ENCODE assay signal across 8 cellular contexts in genomic region chr2:219459460-219460311, GRCh38. TPM values are rescaled to one million over a fixed set of nuclear protein-coding genes. Genes with fewer than 3 reads are reported as not detected.
DNase-seq lines count a peak whose midpoint lies in the region; ATAC-seq and TF ChIP-seq lines count a peak whose summit lies in the region.

No MANE protein-coding gene starts in this region.

- H3K9me3 Mint-ChIP-seq in activated CD4-positive, alpha-beta T cell treated with anti-CD3 and anti-CD28 coated beads, Interleukin-2, amount 10 ng/mL, durations not matched to agents 24 days and 14 days, result no peaks in the 10 kb centered on the region
- no peaks in the 10 kb centered on the region for H3K9me3 Mint-ChIP-seq in endothelial cell (ENCODE audit: unreplicated experiment)

- H3K4me1 Mint-ChIP-seq in activated CD4-positive, alpha-beta T cell treated with anti-CD3 and anti-CD28 coated beads, Interleukin-2, amount 10 ng/mL, durations not matched to agents 24 days and 14 days, result peaks cover 4% of the 10 kb centered on the region
- peaks cover 2% of the 10 kb centered on the region for H3K4me1 Mint-ChIP-seq in endothelial cell (ENCODE audit: unreplicated experiment)

- DNase-seq in EH (ENCODE audit: low read depth) (peak; percentile 74), endothelial cell (ENCODE audit: low spot score) (peak; percentile 80), mucosa of gallbladder (ENCODE audit: low spot score) (peak; percentile 43), upper lobe of left lung (peak; percentile 45 to 50), GF-D8 (lab: John Stamatoyannopoulos, UW) (no peak)
- DNase-seq in activated CD4-positive, alpha-beta T cell treated with anti-CD3 and anti-CD28 coated beads, Interleukin-2, amount 10 ng/mL, durations not matched to agents 24 days and 14 days, result peak; percentile 79

- peaks cover 4% of the 10 kb centered on the region for H3K4me1 ChIP-seq in Loucy (ENCODE audit: insufficient read depth, low read length, poor library complexity, severe bottlenecking)
- H3K4me1 ChIP-seq in upper lobe of left lung, result no peaks in the 10 kb centered on the region

- H3K4me3 ChIP-seq in Loucy (ENCODE audit: low read length, poor library complexity, severe bottlenecking), result no peak overlapping the region
- H3K4me3 ChIP-seq in upper lobe of left lung, result no peak overlapping the region

- no peaks in the 10 kb centered on the region for H3F3A ChIP-seq in Loucy (ENCODE audit: low read depth)

- H3K36me3 Mint-ChIP-seq in activated CD4-positive, alpha-beta T cell treated with anti-CD3 and anti-CD28 coated beads, Interleukin-2, amount 10 ng/mL, durations not matched to agents 24 days and 14 days (ENCODE audit: low read depth), result no peaks in the 10 kb centered on the region
- H3K36me3 Mint-ChIP-seq in endothelial cell (ENCODE audit: low read depth, unreplicated experiment), result no peaks in the 10 kb centered on the region

- no peak for TF ChIP-seq POLR2A in upper lobe of left lung (IDR thresholded peaks at IDR 0.05)

- H3K27me3 ChIP-seq in Loucy (ENCODE audit: insufficient read depth, low read length, poor library complexity, severe bottlenecking) (no peaks in the 10 kb centered on the region), upper lobe of left lung (peaks cover 0 to 3% (median 0%) of the 10 kb centered on the region in 4 donors)

- no peaks in the 10 kb centered on the region for H4K20me1 ChIP-seq in Loucy (ENCODE audit: insufficient read depth, low read length, poor library complexity, severe bottlenecking)

- intact Hi-C loops in activated CD4-positive, alpha-beta T cell treated with anti-CD3 and anti-CD28 coated beads, Interleukin-2, amount 10 ng/mL, durations not matched to agents 24 days and 14 days (cut with micrococcal nuclease), result loop anchor here (2.0 kb wide), 1 partner anchor 71 kb away; no protein-coding TSS in a partner anchor

- WGBS in upper lobe of left lung, 2 donors, result 46 to 54% methylated on average over 6 to 13 of the region's 14 CpGs

- no peak for TF ChIP-seq EP300 in upper lobe of left lung (IDR thresholded peaks at IDR 0.05)

- no peak overlapping the region for H3K4me2 ChIP-seq in Loucy (ENCODE audit: low read depth, low read length, poor library complexity, severe bottlenecking)

- H3K4me3 Mint-ChIP-seq in activated CD4-positive, alpha-beta T cell treated with anti-CD3 and anti-CD28 coated beads, Interleukin-2, amount 10 ng/mL, durations not matched to agents 24 days and 14 days, result no peak overlapping the region
- no peak overlapping the region for H3K4me3 Mint-ChIP-seq in endothelial cell (ENCODE audit: unreplicated experiment)

- no peaks in the 10 kb centered on the region for H3K9me2 ChIP-seq in Loucy (replicated peaks; ENCODE audit: low read depth, low read length)

- H3K36me3 ChIP-seq in Loucy (ENCODE audit: insufficient read depth, low read length), result no peaks in the 10 kb centered on the region
- no peaks in the 10 kb centered on the region for H3K36me3 ChIP-seq in upper lobe of left lung

- H3K9me3 ChIP-seq in Loucy (ENCODE audit: insufficient read depth, low read depth, low read length) (no peaks in the 10 kb centered on the region), upper lobe of left lung (no peaks in the 10 kb centered on the region)

- H3K9ac ChIP-seq in Loucy (ENCODE audit: low read depth, low read length, poor library complexity, severe bottlenecking), result no peak overlapping the region

- ATAC-seq in GM21529 (IDR thresholded peaks at IDR 0.05; ENCODE audit: unreplicated experiment) (peak; percentile 69), upper lobe of left lung (ENCODE audit: low FRiP score in 2 of 2) (peak; percentile 71 to 72)

- H3K27ac ChIP-seq in upper lobe of left lung, result peak overlapping the region in 1 of 4 donors; percentile 19

- no peaks in the 10 kb centered on the region for H3K27me3 Mint-ChIP-seq in activated CD4-positive, alpha-beta T cell treated with anti-CD3 and anti-CD28 coated beads, Interleukin-2, amount 10 ng/mL, durations not matched to agents 24 days and 14 days
- peaks cover 14% of the 10 kb centered on the region for H3K27me3 Mint-ChIP-seq in endothelial cell (ENCODE audit: unreplicated experiment)

- TF ChIP-seq CTCF in Loucy (conservative IDR thresholded peaks at IDR 0.05; ENCODE audit: low read length) (peak; percentile 85), endothelial cell (IDR thresholded peaks at IDR 0.05; ENCODE audit: unreplicated experiment) (peak; percentile 87), upper lobe of left lung (IDR thresholded peaks at IDR 0.05) (peak; percentile 73 to 88 (median 82))

- H2AFZ ChIP-seq in Loucy (ENCODE audit: low read length), result no peak overlapping the region

- no peak overlapping the region for H3K27ac Mint-ChIP-seq in activated CD4-positive, alpha-beta T cell treated with anti-CD3 and anti-CD28 coated beads, Interleukin-2, amount 10 ng/mL, durations not matched to agents 24 days and 14 days
- H3K27ac Mint-ChIP-seq in endothelial cell (ENCODE audit: unreplicated experiment), result no peak overlapping the region

- H3K79me2 ChIP-seq in Loucy (ENCODE audit: insufficient read depth, low read length), result no peaks in the 10 kb centered on the region

RNA-seq across cellular contexts. Expression of gene SPEG, which starts 25.0 kb away (rescaled TPM):
- total RNA-seq in activated CD4-positive, alpha-beta T cell treated with anti-CD3 and anti-CD28 coated beads, Interleukin-2, amount 10 ng/mL, durations not matched to agents 24 days and 14 days, result 0.07 TPM in 1 of 2 replicates, not detected in the other
- total RNA-seq in endothelial cell (ENCODE audit: unreplicated experiment) (6.1 TPM), mucosa of gallbladder (80.5 TPM), upper lobe of left lung (1 to 10 TPM; 2.3 to 8.9 (median 4.9) TPM)

RNA-seq across cellular contexts. Expression of gene GMPPA, which starts 39.0 kb away (rescaled TPM):
- total RNA-seq in activated CD4-positive, alpha-beta T cell treated with anti-CD3 and anti-CD28 coated beads, Interleukin-2, amount 10 ng/mL, durations not matched to agents 24 days and 14 days, result 45.5 and 46.0 TPM in 2 replicates
- total RNA-seq in endothelial cell (ENCODE audit: unreplicated experiment) (30.2 TPM), mucosa of gallbladder (49.2 TPM), upper lobe of left lung (10 to 100 TPM; 20.8 to 38.5 (median 24.9) TPM)

RNA-seq across cellular contexts. Expression of gene DES, which starts 41.5 kb away (rescaled TPM):
- total RNA-seq in activated CD4-positive, alpha-beta T cell treated with anti-CD3 and anti-CD28 coated beads, Interleukin-2, amount 10 ng/mL, durations not matched to agents 24 days and 14 days, result not detected in 2 replicates
- total RNA-seq in endothelial cell (ENCODE audit: unreplicated experiment) (0.10 TPM), mucosa of gallbladder (3,602 TPM), upper lobe of left lung (100 to 1,000 TPM in 2 of 6 donors, 10 to 100 TPM in 4; 39.7 to 299 (median 70.8) TPM)

RNA-seq across cellular contexts. Expression of gene ASIC4, which starts 54.6 kb away (rescaled TPM):
- total RNA-seq in activated CD4-positive, alpha-beta T cell treated with anti-CD3 and anti-CD28 coated beads, Interleukin-2, amount 10 ng/mL, durations not matched to agents 24 days and 14 days, result not detected in 2 replicates
- 1.6 TPM for total RNA-seq in endothelial cell (ENCODE audit: unreplicated experiment)
- total RNA-seq in mucosa of gallbladder, result not detected
- under 1 TPM in 3 of 6 donors, not detected in 3; 0.20 to 0.34 (median 0.29) TPM for total RNA-seq in upper lobe of left lung

Comparison
In these comparisons a context has a peak if more than half of its experiments do, and no peak if none do; other contexts are left out.
1. RNA of gene DES, which starts 41.5 kb away (total RNA-seq): 3,602 TPM in mucosa of gallbladder (single experiment) and 39.7 to 299 TPM in upper lobe of left lung; 0.10 TPM in endothelial cell (single experiment) and not detected in activated CD4-positive, alpha-beta T cell treated with anti-CD3 and anti-CD28 coated beads, Interleukin-2, amount 10 ng/mL, durations not matched to agents 24 days and 14 days; every median in the first group is over 10 times any median in the second.
2. Peak in every context shown above with its lines, with median percentiles within 50 percentile points of each other: CTCF ChIP-seq.